Comparison of ENCODE assay signal across 8 cellular contexts in the genomic region with DNA sequence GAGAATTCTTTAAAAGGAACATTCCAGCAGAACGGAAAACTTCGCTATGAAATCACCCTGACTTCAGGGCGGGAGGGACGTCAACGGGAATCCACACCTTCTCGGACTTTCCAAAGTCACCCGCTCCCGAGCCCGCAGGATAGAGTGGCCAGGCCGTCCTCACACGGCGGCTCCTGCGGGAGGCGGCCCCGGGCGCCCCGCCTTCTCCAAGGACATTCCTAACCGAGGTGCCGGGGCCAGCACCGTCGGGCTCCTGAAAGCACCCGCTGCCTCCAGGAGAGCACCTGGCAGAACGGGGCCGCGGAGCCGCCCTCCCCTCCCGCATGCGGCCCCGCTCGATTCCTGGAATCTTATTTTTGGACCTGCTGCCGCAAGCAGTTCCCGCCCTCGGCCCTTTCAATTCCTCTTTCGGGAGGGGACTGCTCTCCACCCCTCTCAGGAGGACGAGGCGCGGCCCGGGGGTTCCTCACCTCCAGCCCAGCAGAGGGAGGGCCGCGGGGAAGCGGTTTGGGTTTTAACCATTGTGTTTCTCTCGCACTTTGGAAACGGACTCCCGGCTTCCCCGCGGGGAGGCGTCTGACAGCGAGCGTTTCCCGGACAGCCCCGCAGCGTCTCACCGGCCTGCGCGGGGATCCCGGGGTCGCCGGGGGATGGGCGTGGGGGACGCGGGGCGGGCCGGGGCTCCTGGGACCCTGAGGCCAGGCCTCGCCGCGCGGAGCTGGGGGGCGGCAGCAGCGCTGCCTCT. TPM values are rescaled to one million over a fixed set of nuclear protein-coding genes. Genes with fewer than 3 reads are reported as not detected.
DNase-seq lines count a peak whose midpoint lies in the region; ATAC-seq, FAIRE-seq and TF ChIP-seq lines count a peak whose summit lies in the region.

No MANE protein-coding gene starts in this region.

- POLR2A ChIA-PET in PC-3 (lab: Charles Lee; ENCODE audit: unreplicated experiment): no interaction called here

- H3K4me3 ChIP-seq in PC-3 (ENCODE audit: low read length): peak overlapping the region; percentile 66
- H3K4me3 ChIP-seq in dorsolateral prefrontal cortex: peak overlapping the region; percentile 55 to 92 (median 76)
- peak overlapping the region; percentile 75 for H3K4me3 ChIP-seq in lower lobe of right lung

- TF ChIP-seq CTCF in GM13977 (IDR thresholded peaks at IDR 0.05; ENCODE audit: extremely low read depth, insufficient read depth, missing control alignments) (no peak), PC-3 (conservative IDR thresholded peaks at IDR 0.05; ENCODE audit: low read depth, low read length) (no peak), dorsolateral prefrontal cortex (IDR thresholded peaks at IDR 0.05 in 54 of 56, conservative IDR thresholded peaks at IDR 0.05 in 2 of 56; ENCODE audit: low read depth in 1 of 56, partially characterized antibody in 56 of 56) (peak in 6 of 56 donors; percentile 3 to 34 (median 6)), lower lobe of right lung (IDR thresholded peaks at IDR 0.05) (peak; percentile 16)

- H2AFZ ChIP-seq in PC-3 (ENCODE audit: low read length): no peak overlapping the region

- intact Hi-C loops in PC-3 (cut with micrococcal nuclease): loop anchor here (5.0 kb wide), 2 partner anchors 34 to 41 kb away; no protein-coding TSS in a partner anchor
- intact Hi-C loops in dorsolateral prefrontal cortex (cut with DNase I): loop anchor here (2.0 to 5.0 kb wide), 2 partner anchors 41 to 42 kb away; no protein-coding TSS in a partner anchor
- intact Hi-C loops in lower lobe of right lung (cut with DNase I): no loop called here

- H3K4me1 ChIP-seq in PC-3 (ENCODE audit: insufficient read depth, low read length) (peaks cover 4% of the 10 kb centered on the region; the same call in 1 of the 2 replicates), lower lobe of right lung (peaks cover 44% of the 10 kb centered on the region)

- H3K36me3 ChIP-seq in PC-3 (ENCODE audit: low read depth, low read length) (no peaks in the 10 kb centered on the region), lower lobe of right lung (no peaks in the 10 kb centered on the region)

- peak overlapping the region; percentile 79 for H3K4me2 ChIP-seq in PC-3 (ENCODE audit: low read length)

- no peaks in the 10 kb centered on the region for H3F3A ChIP-seq in PC-3 (ENCODE audit: low read length, unreplicated experiment)

- DNase-seq in 8988T (peak; percentile 69), GM13977 (ENCODE audit: low spot score) (peak; percentile 79), PC-3 (no peak), dorsolateral prefrontal cortex (peak in 3 of 10 donors; percentile 28 to 47 (median 34)), lower lobe of right lung (peak; percentile 68), substantia nigra (lab: John Stamatoyannopoulos, UW) (peak in 12 of 49 donors; percentile 12 to 61 (median 38)), RCC 7860 (ENCODE audit: low spot score) (no peak)

- H4K20me1 ChIP-seq in PC-3 (ENCODE audit: low read length): no peaks in the 10 kb centered on the region

- ATAC-seq in PC-3: no peak
- ATAC-seq in lower lobe of right lung: peak; percentile 78 to 79
- no peak for ATAC-seq in GM21737 (IDR thresholded peaks at IDR 0.05; ENCODE audit: unreplicated experiment)

- H3K9me3 ChIP-seq in PC-3 (ENCODE audit: low read length): no peaks in the 10 kb centered on the region
- no peaks in the 10 kb centered on the region for H3K9me3 ChIP-seq in lower lobe of right lung

- in situ Hi-C loops in GM13977 (cut with MboI; ENCODE audit: low pct_unique_long_range_greater_than_20kb, low sequenced_read_pairs, unreplicated experiment): no loop called here

- H3K9me2 ChIP-seq in PC-3 (replicated peaks; ENCODE audit: low read length): no peaks in the 10 kb centered on the region

- peaks cover 62% of the 10 kb centered on the region for H3K79me2 ChIP-seq in PC-3 (ENCODE audit: low read length)

- no peak overlapping the region for H3K9ac ChIP-seq in PC-3 (ENCODE audit: low read length)

- no peak for FAIRE-seq in RCC 7860 (lab: Jason Lieb, UNC)

- no TSS peak for BruUV-seq in PC-3 (replicated peaks; lab: Mats Ljungman, UMichigan)

- CTCF ChIA-PET in PC-3 (lab: Charles Lee): no interaction called here

- H3K27ac ChIP-seq in PC-3 (ENCODE audit: low read length) (no peak overlapping the region), dorsolateral prefrontal cortex (peak overlapping the region in 58 of 59 donors; percentile 5 to 90 (median 74)), lower lobe of right lung (peak overlapping the region; percentile 88), substantia nigra (ENCODE audit: low read depth, low read length, poor library complexity, severe bottlenecking) (peak overlapping the region; percentile 66)

- no peaks in the 10 kb centered on the region for H3K27me3 ChIP-seq in PC-3 (ENCODE audit: low read length)
- no peaks in the 10 kb centered on the region for H3K27me3 ChIP-seq in dorsolateral prefrontal cortex
- peaks cover 4% of the 10 kb centered on the region for H3K27me3 ChIP-seq in lower lobe of right lung (ENCODE audit: low read depth)

RNA-seq across cellular contexts. Expression of a gene that starts 0.9 kb away (rescaled TPM):
- total RNA-seq in PC-3 (2014; rRNA removed): 20.9 and 33.7 TPM in 2 replicates
- total RNA-seq in dorsolateral prefrontal cortex: 10 to 100 TPM; 41.8 to 89.8 (median 62.7) TPM
- 111 TPM for total RNA-seq in lower lobe of right lung

Comparison
In these comparisons a context has a peak if more than half of its experiments do, and no peak if none do; other contexts are left out.
1. DNase-seq: peak in 8988T (single experiment), GM13977 (single experiment) and lower lobe of right lung (single experiment); none in PC-3 (single experiment) and RCC 7860 (single experiment).
2. ATAC-seq: peak in lower lobe of right lung (2 of 2); none in PC-3 (single experiment) and GM21737 (single experiment).
3. Peak in every context shown above with its lines, with median percentiles within 50 percentile points of each other: H3K4me3 ChIP-seq.